In the genomic region with DNA sequence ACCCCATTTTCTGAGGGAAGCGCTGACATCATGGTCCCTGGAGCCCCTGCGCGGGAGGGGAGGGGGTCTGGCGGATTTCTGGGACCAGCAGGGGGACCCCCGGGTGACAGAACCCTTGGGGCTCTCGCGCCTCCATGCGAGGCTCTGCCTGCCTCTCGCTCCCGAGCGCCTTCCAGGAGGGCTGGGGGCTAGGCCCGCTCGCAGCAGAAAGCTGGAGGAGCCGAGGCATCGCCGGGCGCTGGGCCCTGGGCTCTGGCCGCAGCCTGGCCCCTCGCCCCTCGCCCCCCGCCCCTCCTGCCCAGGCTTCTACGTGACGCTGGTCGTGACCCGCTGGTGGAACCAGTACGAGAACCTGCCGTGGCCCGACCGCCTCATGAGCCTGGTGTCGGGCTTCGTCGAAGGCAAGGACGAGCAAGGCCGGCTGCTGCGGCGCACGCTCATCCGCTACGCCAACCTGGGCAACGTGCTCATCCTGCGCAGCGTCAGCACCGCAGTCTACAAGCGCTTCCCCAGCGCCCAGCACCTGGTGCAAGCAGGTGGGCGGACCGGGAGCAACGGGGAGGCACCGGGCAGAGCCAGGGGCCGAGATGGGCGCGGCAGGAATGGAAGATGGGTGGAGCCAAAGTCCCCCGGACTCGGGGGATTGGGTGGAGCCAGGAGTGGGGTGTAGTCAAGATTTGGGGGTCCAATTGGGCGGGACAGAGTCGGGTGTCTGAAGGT, we compare ENCODE assay signal across 8 cellular contexts. TPM values are rescaled to one million over a fixed set of nuclear protein-coding genes. Genes with fewer than 3 reads are reported as not detected.
DNase-seq lines count a peak whose midpoint lies in the region; ATAC-seq, FAIRE-seq and TF ChIP-seq lines count a peak whose summit lies in the region.

No MANE protein-coding gene starts in this region.

- ATAC-seq in GM19328 (IDR thresholded peaks at IDR 0.05; ENCODE audit: unreplicated experiment), result no peak

- H3K4me3 ChIP-seq in WI38 (ENCODE audit: low read depth, low read length) (peak overlapping the region; percentile 45), trophoblast cell (ENCODE audit: low read depth, low read length) (no peak overlapping the region)

- peaks cover 10% of the 10 kb centered on the region for H3K9me3 ChIP-seq in trophoblast cell (ENCODE audit: insufficient read depth, low read depth, low read length)

- DNase-seq in DMS53 (lab: John Stamatoyannopoulos, UW) (peak; percentile 87), germinal center (ENCODE audit: low spot score) (peak; percentile 28), trophoblast cell (peak in 1 of 2 donors; percentile 10), urothelium cell line (ENCODE audit: low spot score) (no peak), medulla oblongata (ENCODE audit: extremely low spot score) (no peak), DMS 273 treated with DMSO at 0.1 percent for 48 hours (lab: John Stamatoyannopoulos, UW) (no peak)

- peaks cover 9% of the 10 kb centered on the region for H3K79me1 ChIP-seq in trophoblast cell (ENCODE audit: low read length)

- no peaks in the 10 kb centered on the region for H3K79me2 ChIP-seq in trophoblast cell (ENCODE audit: control insufficient read depth, insufficient read depth, low read length, poor library complexity)

- WGBS in trophoblast cell (ENCODE audit: extremely low coverage, insufficient coverage, insufficient read length), result no CpG with 5 or more reads among the region's 56 CpGs

- H3K27me3 ChIP-seq in trophoblast cell (ENCODE audit: insufficient read depth, low read length), result no peaks in the 10 kb centered on the region

- no peak for TF ChIP-seq CTCF in WI38 (IDR thresholded peaks at IDR 0.05; ENCODE audit: low read depth, low read length)

- peak overlapping the region; percentile 8 for H2AFZ ChIP-seq in trophoblast cell (ENCODE audit: insufficient read depth, low read length, poor library complexity)

- FAIRE-seq in urothelium cell line (lab: Jason Lieb, UNC), result no peak

- no peak overlapping the region for H4K12ac ChIP-seq in trophoblast cell (ENCODE audit: low read depth, low read length)

- H3K4me2 ChIP-seq in trophoblast cell (ENCODE audit: low read length), result peak overlapping the region; percentile 37

- H3K23ac ChIP-seq in trophoblast cell (ENCODE audit: low read length), result no peak overlapping the region

- H3K4me1 ChIP-seq in trophoblast cell (ENCODE audit: control insufficient read depth in 1 of 2, insufficient read depth in 2 of 2, low read length in 2 of 2), result peaks cover 13% of the 10 kb centered on the region in 2 experiments

- H2BK120ac ChIP-seq in trophoblast cell (ENCODE audit: insufficient read depth, low read length, poor library complexity), result no peak overlapping the region

- peak overlapping the region; percentile 42 for H2BK12ac ChIP-seq in trophoblast cell (ENCODE audit: low read length)

- peak overlapping the region; percentile 20 for H3K18ac ChIP-seq in trophoblast cell (ENCODE audit: low read length)

- no peaks in the 10 kb centered on the region for H3K36me3 ChIP-seq in trophoblast cell (ENCODE audit: control insufficient read depth in 1 of 2, insufficient read depth in 2 of 2, low read length in 2 of 2)

- peak overlapping the region; percentile 64 for H4K91ac ChIP-seq in trophoblast cell (ENCODE audit: low read depth, low read length)

- no peak overlapping the region for H2AK5ac ChIP-seq in trophoblast cell (ENCODE audit: low read length)

- no peak overlapping the region for H3K14ac ChIP-seq in trophoblast cell (ENCODE audit: low read length)

- H3K4ac ChIP-seq in trophoblast cell (ENCODE audit: low read depth, low read length), result no peak overlapping the region

- peak overlapping the region; percentile 37 for H4K8ac ChIP-seq in trophoblast cell (ENCODE audit: low read depth, low read length)

- H2BK5ac ChIP-seq in trophoblast cell (ENCODE audit: low read depth, low read length, poor library complexity), result no peak overlapping the region

- H3K9ac ChIP-seq in trophoblast cell (ENCODE audit: low read length), result no peak overlapping the region

- no peak overlapping the region for H3K27ac ChIP-seq in trophoblast cell (ENCODE audit: low read depth, low read length)

RNA-seq across cellular contexts. Expression of a gene that starts 5.4 kb away (rescaled TPM):
- polyA plus RNA-seq in trophoblast cell (2013), result 0.93 and 1.1 TPM in 2 replicates

RNA-seq across cellular contexts. Expression of a gene that starts 11.9 kb away (rescaled TPM):
- 4,036 and 4,076 TPM in 2 replicates for polyA plus RNA-seq in trophoblast cell (2013)

RNA-seq across cellular contexts. Expression of a gene that starts 38.2 kb away (rescaled TPM):
- 22.0 and 24.2 TPM in 2 replicates for polyA plus RNA-seq in trophoblast cell (2013)

Comparison
In these comparisons a context has a peak if more than half of its experiments do, and no peak if none do; other contexts are left out.
1. DNase-seq: peak in DMS53 (single experiment) and germinal center (single experiment); none in urothelium cell line (single experiment), medulla oblongata (single experiment) and DMS 273 treated with DMSO at 0.1 percent for 48 hours (single experiment).